ENCODE assay signal across 8 cellular contexts in the genomic region with DNA sequence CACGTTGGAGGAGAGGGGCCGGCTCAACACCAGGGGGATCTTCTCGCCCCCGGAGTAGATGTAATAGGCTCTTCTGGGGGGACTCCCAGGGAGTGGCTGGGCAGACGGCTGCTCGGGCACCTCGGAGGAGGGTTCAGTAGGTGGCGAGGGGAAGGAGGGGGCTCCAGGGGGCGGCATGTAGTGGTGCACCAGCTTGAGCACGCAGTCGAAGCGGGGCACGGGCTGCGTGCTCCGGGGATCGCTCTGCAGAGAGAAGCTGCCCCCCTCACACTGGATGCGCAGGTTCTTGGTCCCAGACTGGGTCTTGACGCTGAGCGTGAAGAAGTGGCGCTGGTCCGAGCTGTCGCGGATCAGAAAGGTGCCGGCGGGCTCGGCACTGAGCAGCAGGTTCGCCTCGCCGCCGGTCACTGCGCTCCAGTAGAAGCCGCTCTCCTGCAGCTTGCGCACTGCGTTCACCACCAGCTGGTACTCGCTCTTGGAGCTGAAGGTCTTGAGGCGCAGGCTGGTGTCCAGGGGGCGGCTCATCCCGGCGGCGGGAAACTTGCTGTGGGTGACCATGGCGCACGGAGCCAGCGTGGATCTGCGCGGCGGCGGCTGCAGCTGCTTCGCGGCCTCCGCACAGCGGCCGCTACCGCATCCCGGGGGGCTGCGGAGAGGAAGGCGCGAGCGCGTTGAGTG. TPM values are rescaled to one million over a fixed set of nuclear protein-coding genes. Genes with fewer than 3 reads are reported as not detected.
DNase-seq lines count a peak whose midpoint lies in the region; TF ChIP-seq lines count a peak whose summit lies in the region.

No MANE protein-coding gene starts in this region.

- WGBS in esophagus squamous epithelium, 2 donors = 33% methylated on average over 16 of the region's 59 CpGs; no CpG with 5 or more reads in 1 of the 2 donors
- no CpG with 5 or more reads among the region's 59 CpGs for WGBS in neuronal stem cell (ENCODE audit: extremely low coverage in 2 of 2, insufficient read length in 2 of 2, insufficient replicate concordance in 1 of 2), 2 donors

- H3K27me3 Mint-ChIP-seq in T-helper 1 cell treated with Interleukin-12 subunit alpha and Interleukin-12 subunit beta and Interleukin-4 antibody, amounts not matched to agents 30 μg/mL and 1 μg/mL, for 36 hours (ENCODE audit: low read depth) = no peaks in the 10 kb centered on the region

- H3K4me3 ChIP-seq in esophagus squamous epithelium = peak overlapping the region; percentile 47 to 98 (median 74)
- H3K4me3 ChIP-seq in neuronal stem cell (ENCODE audit: low read length in 2 of 2) = peak overlapping the region; percentile 97 to 99

- no peaks in the 10 kb centered on the region for H3K9me3 Mint-ChIP-seq in T-helper 1 cell treated with Interleukin-12 subunit alpha and Interleukin-12 subunit beta and Interleukin-4 antibody, amounts not matched to agents 30 μg/mL and 1 μg/mL, for 36 hours

- no peak overlapping the region for H4K91ac ChIP-seq in neuronal stem cell (ENCODE audit: low read depth, low read length, poor library complexity)

- peak overlapping the region; percentile 92 for H3K4me2 ChIP-seq in neuronal stem cell (ENCODE audit: insufficient read depth, low read length, poor library complexity, severe bottlenecking)

- peaks cover 40% of the 10 kb centered on the region for H3K36me3 Mint-ChIP-seq in T-helper 1 cell treated with Interleukin-12 subunit alpha and Interleukin-12 subunit beta and Interleukin-4 antibody, amounts not matched to agents 30 μg/mL and 1 μg/mL, for 36 hours (ENCODE audit: low read depth)

- H3K27me3 ChIP-seq in esophagus squamous epithelium = peaks cover 0 to 40% (median 0%) of the 10 kb centered on the region in 4 donors
- H3K27me3 ChIP-seq in neuronal stem cell (ENCODE audit: control insufficient read depth in 3 of 3, insufficient read depth in 3 of 3, low read depth in 1 of 3, low read length in 3 of 3) = no peaks in the 10 kb centered on the region

- H3K9me3 ChIP-seq in ES-I3 (ENCODE audit: control insufficient read depth, insufficient read depth, low read length) = no peaks in the 10 kb centered on the region
- no peaks in the 10 kb centered on the region for H3K9me3 ChIP-seq in esophagus squamous epithelium
- H3K9me3 ChIP-seq in neuronal stem cell (replicated peaks in 1 of 2; ENCODE audit: control insufficient read depth in 2 of 2, insufficient read depth in 1 of 2, low read depth in 1 of 2, low read length in 2 of 2) = no peaks in the 10 kb centered on the region

- H3K4ac ChIP-seq in neuronal stem cell (ENCODE audit: low read length) = peak overlapping the region; percentile 70

- H4K8ac ChIP-seq in neuronal stem cell (ENCODE audit: low read depth, low read length) = no peak overlapping the region

- H3K27ac ChIP-seq in esophagus squamous epithelium (peak overlapping the region; percentile 81 to 96 (median 94)), neuronal stem cell (replicated peaks; ENCODE audit: low read length) (no peak overlapping the region)

- peak overlapping the region; percentile 92 for H2AK5ac ChIP-seq in neuronal stem cell (ENCODE audit: low read depth, low read length)

- H3K18ac ChIP-seq in neuronal stem cell (ENCODE audit: low read length) = peak overlapping the region; percentile 99

- in situ Hi-C loops in GM13976 (cut with MboI; ENCODE audit: low sequenced_read_pairs, unreplicated experiment) = no loop called here

- DNase-seq in esophagus squamous epithelium (lab: John Stamatoyannopoulos, UW) = no peak
- DNase-seq in neuronal stem cell (ENCODE audit: low spot score) = no peak
- no peak for DNase-seq in COLO829 (ENCODE audit: low spot score)
- DNase-seq in RPMI8226 = no peak
- no peak for DNase-seq in medulla oblongata (ENCODE audit: extremely low spot score)
- no peak for DNase-seq in GM13976 (ENCODE audit: low spot score)

- peaks cover 14% of the 10 kb centered on the region for H3K79me1 ChIP-seq in neuronal stem cell (ENCODE audit: low read depth, low read length)

- H3K36me3 ChIP-seq in ES-I3 (ENCODE audit: insufficient read depth, low read length) (no peaks in the 10 kb centered on the region), esophagus squamous epithelium (peaks cover 3 to 7% (median 6%) of the 10 kb centered on the region in 3 donors), neuronal stem cell (replicated peaks in 1 of 2; ENCODE audit: control insufficient read depth in 2 of 2, insufficient read depth in 2 of 2, low read length in 2 of 2) (peaks cover 17 to 53% of the 10 kb centered on the region in 2 donors)

- peak overlapping the region; percentile 93 for H3K4me3 Mint-ChIP-seq in T-helper 1 cell treated with Interleukin-12 subunit alpha and Interleukin-12 subunit beta and Interleukin-4 antibody, amounts not matched to agents 30 μg/mL and 1 μg/mL, for 36 hours

- H3K9ac ChIP-seq in ES-I3 (ENCODE audit: low read depth, low read length) (peak overlapping the region; percentile 76), neuronal stem cell (ENCODE audit: low read depth, low read length, poor library complexity) (peak overlapping the region; percentile 97)

- H2BK5ac ChIP-seq in neuronal stem cell (ENCODE audit: low read length) = peak overlapping the region; percentile 100

- H2BK12ac ChIP-seq in neuronal stem cell (ENCODE audit: low read length) = peak overlapping the region; percentile 69

- peak overlapping the region; percentile 75 for H2BK15ac ChIP-seq in neuronal stem cell (ENCODE audit: low read length)

- intact Hi-C loops in esophagus squamous epithelium (cut with DNase I) = no loop called here

- H3K27ac Mint-ChIP-seq in T-helper 1 cell treated with Interleukin-12 subunit alpha and Interleukin-12 subunit beta and Interleukin-4 antibody, amounts not matched to agents 30 μg/mL and 1 μg/mL, for 36 hours = peak overlapping the region; percentile 78

- H3K4me1 Mint-ChIP-seq in T-helper 1 cell treated with Interleukin-12 subunit alpha and Interleukin-12 subunit beta and Interleukin-4 antibody, amounts not matched to agents 30 μg/mL and 1 μg/mL, for 36 hours (ENCODE audit: low read depth) = peaks cover 36% of the 10 kb centered on the region

- H3K14ac ChIP-seq in neuronal stem cell (ENCODE audit: low read length) = peak overlapping the region; percentile 50

- H2AFZ ChIP-seq in neuronal stem cell (ENCODE audit: low read length) = no peak overlapping the region

- H3K23ac ChIP-seq in neuronal stem cell (ENCODE audit: low read depth, low read length, poor library complexity) = peak overlapping the region; percentile 94

- peaks cover 49% of the 10 kb centered on the region for H3K4me1 ChIP-seq in ES-I3 (ENCODE audit: insufficient read depth, low read length)
- H3K4me1 ChIP-seq in esophagus squamous epithelium = peaks cover 30 to 74% (median 54%) of the 10 kb centered on the region in 3 donors
- peaks cover 46% of the 10 kb centered on the region in 2 donors for H3K4me1 ChIP-seq in neuronal stem cell (ENCODE audit: control insufficient read depth in 2 of 2, insufficient read depth in 1 of 2, low read depth in 1 of 2, low read length in 2 of 2)

- no peak for TF ChIP-seq POLR2A in esophagus squamous epithelium (IDR thresholded peaks at IDR 0.05)

- peak overlapping the region; percentile 58 for H2BK120ac ChIP-seq in neuronal stem cell (ENCODE audit: low read depth, low read length)

- TF ChIP-seq CTCF in esophagus squamous epithelium (IDR thresholded peaks at IDR 0.05) (no peak), GM13976 (IDR thresholded peaks at IDR 0.05; ENCODE audit: borderline replicate concordance, control extremely low read depth, extremely low read depth, insufficient read depth, missing control alignments) (no peak)

RNA-seq across cellular contexts. Expression of a gene that starts 1.2 kb away (rescaled TPM):
- 10 to 100 TPM in 3 of 4 donors, 1 to 10 TPM in 1; 6.3 to 23.1 (median 17.1) TPM for total RNA-seq in esophagus squamous epithelium
- 17.8 TPM for polyA plus RNA-seq in neuronal stem cell (2013, experiment 1 of 2)
- polyA plus RNA-seq in neuronal stem cell (2013, experiment 2 of 2) = 18.2 TPM

RNA-seq across cellular contexts. Expression of a gene that starts 19.8 kb away (rescaled TPM):
- 10 to 100 TPM; 18.6 to 32.4 (median 23.0) TPM for total RNA-seq in esophagus squamous epithelium
- 28.6 TPM for polyA plus RNA-seq in neuronal stem cell (2013, experiment 1 of 2)
- polyA plus RNA-seq in neuronal stem cell (2013, experiment 2 of 2) = 27.5 TPM
